16 cellular contexts compared by ENCODE assay signal in the genomic region with DNA sequence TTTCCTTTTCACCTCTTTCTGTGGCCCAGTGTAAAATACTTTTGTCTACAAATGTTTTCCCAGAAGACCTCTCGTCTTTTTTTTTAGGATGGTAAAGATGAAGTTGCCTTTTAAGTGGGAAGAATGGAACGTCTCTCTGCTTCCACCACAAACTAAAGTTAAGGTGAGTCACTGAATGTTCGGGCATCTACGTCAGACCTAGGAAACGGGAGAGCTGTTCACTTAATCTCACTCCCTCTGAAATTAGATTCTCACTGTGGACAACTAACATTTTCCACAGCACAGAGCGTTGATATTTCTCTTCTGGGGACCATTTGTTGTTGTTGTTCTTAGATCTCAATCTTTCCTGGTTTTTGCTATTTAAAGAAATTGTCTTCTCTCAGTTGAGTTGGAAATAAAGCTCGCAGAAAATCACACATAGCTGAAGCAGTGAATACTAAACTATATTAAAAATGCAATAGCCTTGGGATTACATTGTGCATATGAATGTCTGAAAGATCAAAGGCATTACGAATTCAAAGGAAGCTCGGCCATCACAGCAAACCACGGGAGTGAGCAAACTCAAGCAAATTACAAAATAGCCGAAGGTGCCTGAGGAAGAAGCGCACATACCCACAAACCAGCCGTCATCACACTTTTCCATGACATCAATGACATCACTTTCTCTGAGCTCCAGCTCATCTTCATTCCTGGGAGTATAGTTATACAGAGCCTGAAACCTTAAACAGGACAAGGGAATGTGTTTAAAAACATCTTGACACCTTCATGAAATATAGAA. TPM values are rescaled to one million over a fixed set of nuclear protein-coding genes. Genes with fewer than 3 reads are reported as not detected.
DNase-seq lines count a peak whose midpoint lies in the region; ATAC-seq and TF ChIP-seq lines count a peak whose summit lies in the region.
"Had no signal": no experiment of that assay in that cellular context is flagged by ENCODE, and none has a peak within 500 bp of the region (broad histone marks: within the 10 kb centered on the region; RNA-seq: fewer than 3 reads in every experiment).

No MANE protein-coding gene starts in this region.

- TF ChIP-seq POLR2A in heart left ventricle (IDR thresholded peaks at IDR 0.05): no peak

- intact Hi-C loops in heart left ventricle (cut with DNase I) (loop anchor here in 1 of 10 donors (5.0 kb wide), 1 partner anchor 52 kb away; a partner anchor contains a TSS), Right ventricle myocardium superior (cut with DNase I) (no loop called here)

- peaks cover 6% of the 10 kb centered on the region for H3K27me3 Mint-ChIP-seq in glutamatergic neuron (ENCODE audit: unreplicated experiment)

- H3K4me3 ChIP-seq in heart left ventricle (no peak overlapping the region), adipocyte (ENCODE audit: low read length) (no peak overlapping the region), urinary bladder (ENCODE audit: low read depth, low read length) (no peak overlapping the region)
- H3K4me3 ChIP-seq: MG63, SK-N-MC, upper lobe of left lung had no signal

- H3K27ac ChIP-seq in heart left ventricle (peak overlapping the region in 6 of 12 donors; percentile 6 to 88 (median 27)), urinary bladder (ENCODE audit: low read depth) (peak overlapping the region; percentile 41)
- H3K27ac ChIP-seq: SK-N-MC, upper lobe of left lung had no signal

- ATAC-seq in heart left ventricle (peak in 3 of 4 donors; percentile 19 to 37 (median 20)), Right ventricle myocardium superior (ENCODE audit: poor library complexity) (no peak)
- ATAC-seq: activated T-cell treated with anti-CD3 and anti-CD28 coated beads, Interleukin-2, amount 50 U/mL, for 4 hours had no signal

- H3K9ac ChIP-seq in adipocyte (ENCODE audit: low read length): no peak overlapping the region

- peaks cover 18% of the 10 kb centered on the region for H3K4me1 Mint-ChIP-seq in glutamatergic neuron (ENCODE audit: low read depth, unreplicated experiment)

- peak overlapping the region; percentile 62 for H3K27ac Mint-ChIP-seq in glutamatergic neuron (ENCODE audit: unreplicated experiment)

- H3K4me1 ChIP-seq in heart left ventricle: peaks cover 0 to 25% (median 8%) of the 10 kb centered on the region in 12 donors
- no peaks in the 10 kb centered on the region for H3K4me1 ChIP-seq in adipocyte (ENCODE audit: control insufficient read depth, insufficient read depth, low read length)
- no peaks in the 10 kb centered on the region for H3K4me1 ChIP-seq in urinary bladder (ENCODE audit: insufficient read depth)

- H3K9me3 Mint-ChIP-seq in glutamatergic neuron (ENCODE audit: unreplicated experiment): peaks cover 5% of the 10 kb centered on the region
- H3K9me3 Mint-ChIP-seq: activated T-cell treated with anti-CD3 and anti-CD28 coated beads, Interleukin-2, amount 50 U/mL, for 4 hours had no signal

- H3K27me3 ChIP-seq in heart left ventricle (peaks cover 0 to 9% (median 0%) of the 10 kb centered on the region in 9 donors), adipocyte (replicated peaks; ENCODE audit: control insufficient read depth, insufficient read depth, low read length) (peaks cover 13% of the 10 kb centered on the region)
- H3K27me3 ChIP-seq: MG63, upper lobe of left lung had no signal

- peaks cover 0 to 56% (median 12%) of the 10 kb centered on the region in 9 donors for H3K36me3 ChIP-seq in heart left ventricle
- no peaks in the 10 kb centered on the region for H3K36me3 ChIP-seq in adipocyte (ENCODE audit: control insufficient read depth, insufficient read depth, low read length, severe bottlenecking)
- H3K36me3 ChIP-seq in urinary bladder (ENCODE audit: insufficient read depth): peaks cover 1% of the 10 kb centered on the region
- H3K36me3 ChIP-seq: MG63, upper lobe of left lung had no signal

- 80 to 89% (median 83%) methylated on average over 13 of the region's 13 CpGs for WGBS in heart left ventricle, 4 donors
- 86% methylated on average over 13 of the region's 13 CpGs for WGBS in urinary bladder

- no peaks in the 10 kb centered on the region for H3K9me3 ChIP-seq in heart left ventricle
- H3K9me3 ChIP-seq in adipocyte (ENCODE audit: control insufficient read depth, low read length): no peaks in the 10 kb centered on the region
- H3K9me3 ChIP-seq: MG63, upper lobe of left lung had no signal

- DNase-seq in heart left ventricle: no peak
- no peak for DNase-seq in Right ventricle myocardium superior
- DNase-seq in adipocyte (ENCODE audit: low read depth): peak; percentile 73
- DNase-seq in glutamatergic neuron: no peak
- DNase-seq in UCSD-AML1 (lab: John Stamatoyannopoulos, UW; ENCODE audit: unreplicated experiment): no peak
- DNase-seq in DMS153 (lab: John Stamatoyannopoulos, UW): no peak
- DNase-seq in GDM1 (lab: John Stamatoyannopoulos, UW): no peak
- DNase-seq: ACHN; activated CD4-positive, CD25-positive, alpha-beta regulatory T cell; activated T-cell treated with anti-CD3 and anti-CD28 coated beads, Interleukin-2, amount 50 U/mL, for 4 hours; MG63; NCI-H2171 treated with DMSO at 0.1 percent for 48 hours; stimulated activated CD4-positive, alpha-beta T cell treated with anti-CD3 and anti-CD28 coated beads, Interleukin-15, amount 100 ng/mL, for 24 hours; upper lobe of left lung had no signal

- H3K36me3 Mint-ChIP-seq in glutamatergic neuron (ENCODE audit: unreplicated experiment): no peaks in the 10 kb centered on the region

- H3K4me3 Mint-ChIP-seq in glutamatergic neuron (ENCODE audit: unreplicated experiment): no peak overlapping the region
- H3K4me3 Mint-ChIP-seq: activated T-cell treated with anti-CD3 and anti-CD28 coated beads, Interleukin-2, amount 50 U/mL, for 4 hours had no signal

- TF ChIP-seq CTCF in heart left ventricle (IDR thresholded peaks at IDR 0.05) (no peak), glutamatergic neuron (IDR thresholded peaks at IDR 0.05; ENCODE audit: partially characterized antibody, unreplicated experiment) (no peak)

RNA-seq across cellular contexts. Expression of a gene that starts 53.9 kb away (rescaled TPM):
- total RNA-seq in heart left ventricle (1,000 to 10,000 TPM in 1 of 9 donors, 100 to 1,000 TPM in 8; 111 to 1,156 (median 246) TPM), Right ventricle myocardium superior (208 TPM), glutamatergic neuron (ENCODE audit: unreplicated experiment) (262 TPM), urinary bladder (456 TPM)
- polyA plus RNA-seq in heart left ventricle (100 to 1,000 TPM; 187 to 367 TPM), urinary bladder (358 TPM)
- total RNA-seq: activated T-cell treated with anti-CD3 and anti-CD28 coated beads, Interleukin-2, amount 50 U/mL, for 4 hours had no signal
